ENCODE assay signal across 20 cellular contexts in genomic region chr4:88216395-88216794, GRCh38. TPM values are rescaled to one million over a fixed set of nuclear protein-coding genes. Genes with fewer than 3 reads are reported as not detected.
DNase-seq lines count a peak whose midpoint lies in the region; ATAC-seq, FAIRE-seq and TF ChIP-seq lines count a peak whose summit lies in the region.
"Had no signal": no experiment of that assay in that cellular context is flagged by ENCODE, and none has a peak within 500 bp of the region (broad histone marks: within the 10 kb centered on the region; RNA-seq: fewer than 3 reads in every experiment).

No MANE protein-coding gene starts in this region.

- intact Hi-C loops in Calu3 (cut with micrococcal nuclease; ENCODE audit: unreplicated experiment), result loop anchor here (5.0 kb wide), 1 partner anchor 151 kb away; no protein-coding TSS in a partner anchor
- intact Hi-C loops in left colon (cut with DNase I, micrococcal nuclease), result loop anchor here (5.0 to 10.0 kb wide), 3 partner anchors 182 to 372 kb away; partner anchors contain the start of gene HERC5 (in 1 of the 2)
- intact Hi-C loops in pancreas (cut with DNase I), result loop anchor here in 2 of 3 donors (5.0 to 10.0 kb wide), 3 partner anchors 182 to 362 kb away; no protein-coding TSS in a partner anchor

- peak; percentile 32 for DNase-seq in Calu3
- peak; percentile 43 for DNase-seq in NCI-H146 (lab: John Stamatoyannopoulos, UW)
- DNase-seq in left colon, result peak; percentile 10 to 33
- peak in 4 of 6 donors; percentile 61 to 79 (median 74) for DNase-seq in pancreas
- DNase-seq in AML-193 (lab: John Stamatoyannopoulos, UW), result no peak
- no peak for DNase-seq in activated naive CD8-positive, alpha-beta T cell treated with anti-CD3 and anti-CD28 coated beads, Interleukin-2, amount 50 U/mL, for 24 hours
- DNase-seq: CD4-positive, alpha-beta memory T cell; GF-D8; IMR-90; NCI-H2029 treated with DMSO at 0.1 percent for 48 hours; NCI-H510A treated with DMSO at 0.1 percent for 48 hours; NCI-H82; SW 1271 had no signal

- ATAC-seq in left colon, result peak; percentile 85
- ATAC-seq in pancreas, result peak; percentile 93 to 96 (median 94)
- ATAC-seq in HG02938 (IDR thresholded peaks at IDR 0.05; ENCODE audit: unreplicated experiment), result no peak
- no peak for ATAC-seq in activated naive CD8-positive, alpha-beta T cell treated with anti-CD3 and anti-CD28 coated beads, Interleukin-2, amount 50 U/mL, for 24 hours
- ATAC-seq: GM23338, HCT116 had no signal

- H3K27me3 Mint-ChIP-seq in Calu3 (ENCODE audit: unreplicated experiment), result peaks cover 27% of the 10 kb centered on the region
- peaks cover 9% of the 10 kb centered on the region for H3K27me3 Mint-ChIP-seq in activated naive CD8-positive, alpha-beta T cell treated with anti-CD3 and anti-CD28 coated beads, Interleukin-2, amount 50 U/mL, for 24 hours

- CTCF ChIA-PET in Calu3 (lab: Charles Lee), result interaction anchor here (0.8 to 1.8 kb wide), 2 partner anchors 183 to 299 kb away, joined by 3 to 7 read pairs; no protein-coding TSS in a partner anchor

- H3K27me3 ChIP-seq in pancreas, result no peaks in the 10 kb centered on the region

- TF ChIP-seq CTCF in Calu3 (IDR thresholded peaks at IDR 0.05; ENCODE audit: unreplicated experiment) (no peak), pancreas (IDR thresholded peaks at IDR 0.05) (no peak)

- H3K4me3 ChIP-seq in pancreas, result no peak overlapping the region
- H3K4me3 ChIP-seq: GM23338 had no signal

- H3K36me3 Mint-ChIP-seq in Calu3 (ENCODE audit: insufficient read depth, unreplicated experiment), result no peaks in the 10 kb centered on the region
- H3K36me3 Mint-ChIP-seq in activated naive CD8-positive, alpha-beta T cell treated with anti-CD3 and anti-CD28 coated beads, Interleukin-2, amount 50 U/mL, for 24 hours (ENCODE audit: low read depth), result no peaks in the 10 kb centered on the region
- H3K36me3 Mint-ChIP-seq: CD4-positive, alpha-beta memory T cell had no signal

- no peak overlapping the region for H3K4me3 Mint-ChIP-seq in Calu3 (ENCODE audit: low read depth, unreplicated experiment)
- H3K4me3 Mint-ChIP-seq in activated naive CD8-positive, alpha-beta T cell treated with anti-CD3 and anti-CD28 coated beads, Interleukin-2, amount 50 U/mL, for 24 hours, result no peak overlapping the region
- H3K4me3 Mint-ChIP-seq: B cell; CD4-positive, alpha-beta memory T cell; GM23338 had no signal

- no peaks in the 10 kb centered on the region for H3K36me3 ChIP-seq in pancreas

- no peaks in the 10 kb centered on the region for H3K9me3 ChIP-seq in pancreas

- peaks cover 3% of the 10 kb centered on the region for H3K9me3 Mint-ChIP-seq in Calu3 (ENCODE audit: low read depth, unreplicated experiment)
- no peaks in the 10 kb centered on the region for H3K9me3 Mint-ChIP-seq in activated naive CD8-positive, alpha-beta T cell treated with anti-CD3 and anti-CD28 coated beads, Interleukin-2, amount 50 U/mL, for 24 hours
- H3K9me3 Mint-ChIP-seq: GM23338 had no signal

- H3K4me1 ChIP-seq in pancreas, result peaks cover 0 to 3% (median 0%) of the 10 kb centered on the region in 3 donors

- 10 to 17% methylated on average over 6 of the region's 6 CpGs for WGBS in pancreas, 2 donors

- FAIRE-seq in pancreas (lab: Jason Lieb, UNC), result no peak
- FAIRE-seq: D721Med, GM12891, GM18507 had no signal

- peaks cover 10% of the 10 kb centered on the region for H3K4me1 Mint-ChIP-seq in Calu3 (ENCODE audit: low read depth, unreplicated experiment)
- H3K4me1 Mint-ChIP-seq in activated naive CD8-positive, alpha-beta T cell treated with anti-CD3 and anti-CD28 coated beads, Interleukin-2, amount 50 U/mL, for 24 hours, result peaks cover 3% of the 10 kb centered on the region
- H3K4me1 Mint-ChIP-seq: GM23338 had no signal

- no peak overlapping the region for H3K27ac Mint-ChIP-seq in Calu3 (ENCODE audit: unreplicated experiment)
- H3K27ac Mint-ChIP-seq in activated naive CD8-positive, alpha-beta T cell treated with anti-CD3 and anti-CD28 coated beads, Interleukin-2, amount 50 U/mL, for 24 hours, result no peak overlapping the region
- H3K27ac Mint-ChIP-seq: B cell; CD4-positive, alpha-beta memory T cell; GM23338 had no signal

- no peak overlapping the region for H3K27ac ChIP-seq in pancreas

- BruUV-seq in Calu3 (replicated peaks; lab: Mats Ljungman, UMichigan), result no TSS peak

RNA-seq across cellular contexts. Expression of gene ABCG2, which starts 58.0 kb away (rescaled TPM):
- total RNA-seq in Calu3 (2022) (0.24 and 0.44 TPM in 2 replicates), left colon (10 to 100 TPM; 32.5 to 36.2 TPM), pancreas (under 1 TPM; 0.24 to 0.97 (median 0.45) TPM)
- polyA plus RNA-seq in pancreas, result under 1 TPM; 0.23 to 0.68 TPM
- total RNA-seq: B cell had no signal

Comparison
In these comparisons a context has a peak if more than half of its experiments do, and no peak if none do; other contexts are left out.
1. DNase-seq: peak in Calu3 (single experiment), NCI-H146 (single experiment), left colon (2 of 2) and pancreas (4 of 6); none in AML-193 (0 of 2) and activated naive CD8-positive, alpha-beta T cell treated with anti-CD3 and anti-CD28 coated beads, Interleukin-2, amount 50 U/mL, for 24 hours (single experiment).
2. ATAC-seq: peak in left colon (single experiment) and pancreas (4 of 4); none in HG02938 (single experiment) and activated naive CD8-positive, alpha-beta T cell treated with anti-CD3 and anti-CD28 coated beads, Interleukin-2, amount 50 U/mL, for 24 hours (single experiment).
3. RNA of gene ABCG2, which starts 58.0 kb away (total RNA-seq): 32.5 to 36.2 TPM in left colon; 0.24 to 0.97 TPM in pancreas and 0.24 to 0.44 TPM in Calu3; every median in the first group is over 10 times any median in the second.